ENCODE assay signal across 17 cellular contexts in genomic region chr20:2298116-2298515, GRCh38. TPM values are rescaled to one million over a fixed set of nuclear protein-coding genes. Genes with fewer than 3 reads are reported as not detected.
DNase-seq lines count a peak whose midpoint lies in the region; ATAC-seq, FAIRE-seq and TF ChIP-seq lines count a peak whose summit lies in the region.
"Had no signal": no experiment of that assay in that cellular context is flagged by ENCODE, and none has a peak within 500 bp of the region (broad histone marks: within the 10 kb centered on the region; RNA-seq: fewer than 3 reads in every experiment).

No MANE protein-coding gene starts in this region.

- H3K9me3 Mint-ChIP-seq in chondrocyte (ENCODE audit: low read depth) = no peaks in the 10 kb centered on the region
- peaks cover 2% of the 10 kb centered on the region for H3K9me3 Mint-ChIP-seq in glutamatergic neuron (ENCODE audit: unreplicated experiment)
- H3K9me3 Mint-ChIP-seq in activated T-cell treated with anti-CD3 and anti-CD28 coated beads, Interleukin-2, amount 50 U/mL, for 4 hours = no peaks in the 10 kb centered on the region
- H3K9me3 Mint-ChIP-seq: CD4-positive, CD25-positive, alpha-beta regulatory T cell; GM23338; H9 had no signal

- no peaks in the 10 kb centered on the region for H3K9me3 ChIP-seq in esophagus squamous epithelium
- H3K9me3 ChIP-seq in pancreas = no peaks in the 10 kb centered on the region

- ATAC-seq in pancreas (no peak), HG02885 (IDR thresholded peaks at IDR 0.05; ENCODE audit: poor library complexity, unreplicated experiment) (no peak)
- ATAC-seq in activated T-cell treated with anti-CD3 and anti-CD28 coated beads, Interleukin-2, amount 50 U/mL, for 4 hours = no peak

- H3K4me1 ChIP-seq in esophagus squamous epithelium = peaks cover 0 to 16% (median 0%) of the 10 kb centered on the region in 3 donors
- no peaks in the 10 kb centered on the region for H3K4me1 ChIP-seq in pancreas

- H3K4me1 Mint-ChIP-seq in chondrocyte (ENCODE audit: low read depth) (peaks cover 4% of the 10 kb centered on the region), glutamatergic neuron (ENCODE audit: low read depth, unreplicated experiment) (peaks cover 8% of the 10 kb centered on the region)
- peaks cover 4% of the 10 kb centered on the region for H3K4me1 Mint-ChIP-seq in activated T-cell treated with anti-CD3 and anti-CD28 coated beads, Interleukin-2, amount 50 U/mL, for 4 hours (ENCODE audit: low read depth)

- TF ChIP-seq CTCF in chondrocyte (IDR thresholded peaks at IDR 0.05) = no peak
- TF ChIP-seq CTCF in esophagus squamous epithelium (IDR thresholded peaks at IDR 0.05) = no peak
- no peak for TF ChIP-seq CTCF in pancreas (IDR thresholded peaks at IDR 0.05)
- TF ChIP-seq CTCF in glutamatergic neuron (IDR thresholded peaks at IDR 0.05; ENCODE audit: partially characterized antibody, unreplicated experiment) = no peak

- H3K27ac Mint-ChIP-seq in chondrocyte (ENCODE audit: unreplicated experiment) (no peak overlapping the region), glutamatergic neuron (ENCODE audit: unreplicated experiment) (no peak overlapping the region)
- H3K27ac Mint-ChIP-seq: CD4-positive, CD25-positive, alpha-beta regulatory T cell; GM23338 had no signal

- peak; percentile 17 for DNase-seq in DMS79 treated with DMSO at 0.1 percent for 48 hours (lab: John Stamatoyannopoulos, UW)
- no peak for DNase-seq in DMS79 (lab: John Stamatoyannopoulos, UW)
- peak; percentile 37 for DNase-seq in chondrocyte (ENCODE audit: low spot score)
- no peak for DNase-seq in esophagus squamous epithelium (lab: John Stamatoyannopoulos, UW)
- DNase-seq in pancreas = no peak
- no peak for DNase-seq in glutamatergic neuron
- DNase-seq in activated T-cell treated with anti-CD3 and anti-CD28 coated beads, Interleukin-2, amount 50 U/mL, for 4 hours = no peak
- DNase-seq: Calu3; CD4-positive, CD25-positive, alpha-beta regulatory T cell; DMS 273 treated with DMSO at 0.1 percent for 48 hours; EL; H9 had no signal

- TF ChIP-seq POLR2A in esophagus squamous epithelium (IDR thresholded peaks at IDR 0.05) = no peak

- H3K27ac ChIP-seq in esophagus squamous epithelium (peak overlapping the region in 3 of 4 donors; percentile 0 to 80 (median 79)), pancreas (peak overlapping the region; percentile 34 to 67 (median 55))

- H3K4me3 Mint-ChIP-seq in chondrocyte (ENCODE audit: unreplicated experiment) (no peak overlapping the region), glutamatergic neuron (ENCODE audit: unreplicated experiment) (no peak overlapping the region)
- no peak overlapping the region for H3K4me3 Mint-ChIP-seq in activated T-cell treated with anti-CD3 and anti-CD28 coated beads, Interleukin-2, amount 50 U/mL, for 4 hours
- H3K4me3 Mint-ChIP-seq: CD4-positive, CD25-positive, alpha-beta regulatory T cell; GM23338 had no signal

- H3K36me3 Mint-ChIP-seq in chondrocyte (ENCODE audit: low read depth) (no peaks in the 10 kb centered on the region), glutamatergic neuron (ENCODE audit: unreplicated experiment) (no peaks in the 10 kb centered on the region)
- no peaks in the 10 kb centered on the region for H3K36me3 Mint-ChIP-seq in activated T-cell treated with anti-CD3 and anti-CD28 coated beads, Interleukin-2, amount 50 U/mL, for 4 hours (ENCODE audit: insufficient read depth)
- H3K36me3 Mint-ChIP-seq: CD4-positive, CD25-positive, alpha-beta regulatory T cell had no signal

- WGBS in esophagus squamous epithelium, 2 donors = 95 to 100% methylated on average over 2 of the region's 2 CpGs
- 71 to 97% methylated on average over 2 of the region's 2 CpGs for WGBS in pancreas, 2 donors

- peaks cover 15% of the 10 kb centered on the region for H3K27me3 Mint-ChIP-seq in chondrocyte (ENCODE audit: low read depth)
- no peaks in the 10 kb centered on the region for H3K27me3 Mint-ChIP-seq in glutamatergic neuron (ENCODE audit: unreplicated experiment)
- peaks cover 2% of the 10 kb centered on the region for H3K27me3 Mint-ChIP-seq in activated T-cell treated with anti-CD3 and anti-CD28 coated beads, Interleukin-2, amount 50 U/mL, for 4 hours (ENCODE audit: low read depth)

- H3K36me3 ChIP-seq in esophagus squamous epithelium (no peaks in the 10 kb centered on the region), pancreas (no peaks in the 10 kb centered on the region)

- H3K4me3 ChIP-seq in esophagus squamous epithelium (peak overlapping the region in 2 of 4 donors; percentile 32 to 43), pancreas (no peak overlapping the region)
- H3K4me3 ChIP-seq: GM23338 had no signal

- no peaks in the 10 kb centered on the region for H3K27me3 ChIP-seq in esophagus squamous epithelium
- no peaks in the 10 kb centered on the region for H3K27me3 ChIP-seq in pancreas

- intact Hi-C loops in esophagus squamous epithelium (cut with DNase I) = no loop called here
- intact Hi-C loops in pancreas (cut with DNase I) = no loop called here

- no peak for FAIRE-seq in pancreas (lab: Jason Lieb, UNC)
- FAIRE-seq: G401.6, GM12891 had no signal

RNA-seq across cellular contexts. Expression of gene TGM3, which starts 2.3 kb away (rescaled TPM):
- total RNA-seq in chondrocyte (not detected in 3 replicates), esophagus squamous epithelium (1,000 to 10,000 TPM in 3 of 4 donors, 100 to 1,000 TPM in 1; 626 to 2,995 (median 1,370) TPM), pancreas (under 1 TPM in 3 of 6 donors, not detected in 3; 0.06 to 0.31 (median 0.09) TPM), glutamatergic neuron (ENCODE audit: unreplicated experiment) (not detected)
- polyA plus RNA-seq in pancreas = under 1 TPM; 0.34 to 0.40 TPM
- total RNA-seq in activated T-cell treated with anti-CD3 and anti-CD28 coated beads, Interleukin-2, amount 50 U/mL, for 4 hours = under 1 TPM in 1 of 3 donors, not detected in 2; 0.26 TPM
- total RNA-seq: Calu3; CD4-positive, CD25-positive, alpha-beta regulatory T cell; GM23338; H9 had no signal
- polyA plus RNA-seq: BJ; CD4-positive, CD25-positive, alpha-beta regulatory T cell had no signal

Comparison
In these comparisons a context has a peak if more than half of its experiments do, and no peak if none do; other contexts are left out.
1. DNase-seq: peak in DMS79 treated with DMSO at 0.1 percent for 48 hours (single experiment) and chondrocyte (single experiment); none in DMS79 (single experiment), esophagus squamous epithelium (single experiment), pancreas (0 of 6), glutamatergic neuron (single experiment) and activated T-cell treated with anti-CD3 and anti-CD28 coated beads, Interleukin-2, amount 50 U/mL, for 4 hours (single experiment).
2. RNA of gene TGM3, which starts 2.3 kb away (total RNA-seq): 626 to 2,995 TPM in esophagus squamous epithelium; 0.06 to 0.31 TPM in pancreas, not detected in glutamatergic neuron (single experiment), 0.26 TPM in activated T-cell treated with anti-CD3 and anti-CD28 coated beads, Interleukin-2, amount 50 U/mL, for 4 hours and not detected in chondrocyte; every median in the first group is over 100 times any median in the second.